9 cellular contexts compared by ENCODE assay signal in the genomic region with DNA sequence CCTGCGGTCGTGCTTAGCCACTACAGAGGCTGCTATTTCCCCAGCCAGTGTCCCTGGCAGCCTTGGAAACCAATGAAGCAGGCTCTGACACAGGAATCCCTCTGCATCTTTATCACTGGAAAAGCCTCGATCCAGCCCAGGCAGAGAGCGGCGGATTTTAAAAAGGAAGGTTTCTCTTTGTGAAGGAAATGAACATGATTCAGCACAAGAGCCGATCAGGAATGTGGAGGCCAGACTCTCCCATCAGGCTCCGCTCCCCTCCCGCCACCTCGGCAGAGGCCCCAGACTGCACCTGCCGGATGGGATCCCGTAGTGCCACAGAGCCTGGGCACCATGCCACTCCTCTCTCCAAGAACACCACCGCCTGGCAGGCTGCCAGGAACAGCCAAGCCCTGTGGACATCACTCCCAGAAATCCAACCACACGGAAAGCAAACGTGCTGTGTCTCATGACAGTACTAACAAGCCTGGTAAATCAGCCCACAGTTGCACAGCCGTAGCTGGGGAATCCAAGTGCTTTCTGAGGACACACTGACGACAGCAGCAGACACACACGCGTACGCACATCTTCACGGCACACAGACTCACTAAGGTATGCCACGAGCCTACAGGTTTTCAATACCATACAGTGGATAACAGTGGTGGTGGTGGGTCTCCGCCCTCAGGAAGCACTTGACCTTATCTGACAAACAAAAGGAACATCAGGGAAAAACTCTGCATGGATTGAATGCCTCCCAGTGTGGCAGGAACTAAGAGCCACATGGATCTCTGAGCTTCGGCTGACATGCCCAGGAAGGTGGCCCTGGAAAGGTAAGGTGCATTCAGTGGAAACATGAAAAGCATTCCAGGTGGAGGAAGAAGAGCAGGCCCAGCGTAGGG. TPM values are rescaled to one million over a fixed set of nuclear protein-coding genes. Genes with fewer than 3 reads are reported as not detected.
DNase-seq lines count a peak whose midpoint lies in the region; ATAC-seq and TF ChIP-seq lines count a peak whose summit lies in the region.
"Had no signal": no experiment of that assay in that cellular context is flagged by ENCODE, and none has a peak within 500 bp of the region (broad histone marks: within the 10 kb centered on the region; RNA-seq: fewer than 3 reads in every experiment).

No MANE protein-coding gene starts in this region.

- RAD21 ChIA-PET in HCT116 (lab: Charles Lee; ENCODE audit: low non-redundant PET in 1 of 2, low total read pairs in 2 of 2, uncharacterized antibody in 2 of 2, unreplicated experiment in 2 of 2) = no interaction called here

- H3K9ac ChIP-seq in HCT116 (ENCODE audit: low read length) = no peak overlapping the region

- TF ChIP-seq POLR2A in HCT116 (IDR thresholded peaks at IDR 0.05; ENCODE audit: borderline replicate concordance, extremely low read depth, insufficient read depth, insufficient read length) = no peak

- intact Hi-C loops in HCT116 (cut with micrococcal nuclease) = no loop called here

- peak overlapping the region; percentile 93 for H3K27ac Mint-ChIP-seq in neural crest cell (ENCODE audit: unreplicated experiment)
- H3K27ac Mint-ChIP-seq: memory B cell had no signal

- no peaks in the 10 kb centered on the region for H3K9me2 ChIP-seq in HCT116 (ENCODE audit: insufficient read depth)

- peaks cover 7% of the 10 kb centered on the region for H3K27me3 Mint-ChIP-seq in neural crest cell (ENCODE audit: low read depth)

- H3K4me1 Mint-ChIP-seq in neural crest cell = peaks cover 62% of the 10 kb centered on the region

- no peak overlapping the region for H3K4me2 ChIP-seq in HCT116 (ENCODE audit: low read length)

- no peak for TF ChIP-seq CTCF in HCT116 (IDR thresholded peaks at IDR 0.05 in 2 of 3, conservative IDR thresholded peaks at IDR 0.05 in 1 of 3; ENCODE audit: borderline replicate concordance in 1 of 3, insufficient read depth in 1 of 3, low read depth in 2 of 3, low read length in 2 of 3)
- no peak for TF ChIP-seq CTCF in fibroblast of pulmonary artery (IDR thresholded peaks at IDR 0.05; ENCODE audit: low read length, missing control alignments)
- no peak for TF ChIP-seq CTCF in neural crest cell (conservative IDR thresholded peaks at IDR 0.05)

- H3K9me3 ChIP-seq in HCT116 (ENCODE audit: control insufficient read depth in 1 of 2, insufficient read depth in 1 of 2, low read depth in 1 of 2, low read length in 2 of 2) = no peaks in the 10 kb centered on the region

- no peaks in the 10 kb centered on the region for H3K27me3 ChIP-seq in HCT116 (ENCODE audit: insufficient read depth, low read length)

- H3K36me3 ChIP-seq in HCT116 (ENCODE audit: control insufficient read depth in 1 of 2, insufficient read depth in 2 of 2, low read length in 2 of 2) = no peaks in the 10 kb centered on the region

- H3K4me3 Mint-ChIP-seq in neural crest cell = peak overlapping the region; percentile 60
- H3K4me3 Mint-ChIP-seq: memory B cell had no signal

- POLR2A ChIA-PET in HCT116 (lab: Charles Lee) = no interaction called here

- TF ChIP-seq RAD21 in HCT116 (IDR thresholded peaks at IDR 0.05; ENCODE audit: low read depth) = no peak

- no peak overlapping the region for H2AFZ ChIP-seq in HCT116 (ENCODE audit: low read depth, low read length, poor library complexity, severe bottlenecking)

- no peak overlapping the region for H3K4me3 ChIP-seq in HCT116 (replicated peaks in 1 of 2; ENCODE audit: low read depth in 1 of 2, low read length in 2 of 2)
- peak overlapping the region; percentile 10 for H3K4me3 ChIP-seq in fibroblast of pulmonary artery (replicated peaks; ENCODE audit: low read depth, low read length)

- no peaks in the 10 kb centered on the region for H3K79me2 ChIP-seq in HCT116 (ENCODE audit: insufficient read depth, low read length)

- peaks cover 21% of the 10 kb centered on the region in 2 experiments; a peak in 3 of 4 replicates for H3K4me1 ChIP-seq in HCT116 (ENCODE audit: control insufficient read depth in 1 of 2, insufficient read depth in 2 of 2, low read length in 2 of 2)

- ATAC-seq in HCT116 (no peak), HG03354 (IDR thresholded peaks at IDR 0.05; ENCODE audit: poor library complexity, severe bottlenecking, unreplicated experiment) (no peak), GM18519 (IDR thresholded peaks at IDR 0.05; ENCODE audit: low FRiP score, unreplicated experiment) (no peak)

- CTCF ChIA-PET in HCT116 (lab: Charles Lee) = interaction anchor here (0.6 kb wide), 1 partner anchor 29 kb away, joined by 3 read pairs; no protein-coding TSS in a partner anchor

- no peaks in the 10 kb centered on the region for H3K36me3 Mint-ChIP-seq in neural crest cell (ENCODE audit: low read depth)
- H3K36me3 Mint-ChIP-seq: memory B cell had no signal

- no peak overlapping the region for H3K27ac ChIP-seq in HCT116 (ENCODE audit: low read depth, low read length)

- H4K20me1 ChIP-seq in HCT116 (ENCODE audit: insufficient read depth) = no peaks in the 10 kb centered on the region

- no peak for DNase-seq in HCT116 (ENCODE audit: low read depth, low spot score)
- DNase-seq in RPMI7951 (ENCODE audit: low read depth) = peak; percentile 90
- DNase-seq in fibroblast of pulmonary artery (ENCODE audit: low read depth) = peak; percentile 62
- no peak for DNase-seq in neural crest cell (ENCODE audit: low read depth, low spot score)
- no peak for DNase-seq in activated T-cell treated with anti-CD3 and anti-CD28 coated beads, Interleukin-2, amount 50 U/mL, for 1 hour
- no peak for DNase-seq in activated naive CD4-positive, alpha-beta T cell (lab: John Stamatoyannopoulos, UW)

- no TSS peak for BruUV-seq in HCT116 (replicated peaks; lab: Mats Ljungman, UMichigan)

- no peaks in the 10 kb centered on the region for H3K9me3 Mint-ChIP-seq in neural crest cell
- H3K9me3 Mint-ChIP-seq: memory B cell had no signal

TF ChIP-seq in HCT116, 20 proteins besides CTCF, POLR2A, EP300 and RAD21:
- no peak for TF ChIP-seq FOSL1 (IDR thresholded peaks at IDR 0.05; ENCODE audit: low read depth)
- TF ChIP-seq TCF7L2 (IDR thresholded peaks at IDR 0.05; ENCODE audit: borderline replicate concordance, extremely low read depth, insufficient read depth, insufficient read length) = peak; percentile 19
TF ChIP-seq in HCT116: peak in this region for 1.

RNA-seq across cellular contexts. Expression of a gene that starts 5.4 kb away (rescaled TPM):
- total RNA-seq in HCT116 (2021; ENCODE audit: unreplicated experiment) = 2.3 TPM
- polyA plus RNA-seq in HCT116 (2012) = 2.4 and 2.7 TPM in 2 replicates
- total RNA-seq in RPMI7951 (2014; rRNA removed; shearing (Covaris generic)) = 2.7 and 3.2 TPM in 2 replicates
- total RNA-seq in neural crest cell = 5.6 and 7.2 TPM in 2 replicates

Comparison
In these comparisons a context has a peak if more than half of its experiments do, and no peak if none do; other contexts are left out.
1. DNase-seq: peak in RPMI7951 (single experiment) and fibroblast of pulmonary artery (single experiment); none in HCT116 (single experiment), neural crest cell (single experiment), activated T-cell treated with anti-CD3 and anti-CD28 coated beads, Interleukin-2, amount 50 U/mL, for 1 hour (single experiment) and activated naive CD4-positive, alpha-beta T cell (0 of 4).